Comparison of ENCODE assay signal across 1 cellular context in the genomic region with DNA sequence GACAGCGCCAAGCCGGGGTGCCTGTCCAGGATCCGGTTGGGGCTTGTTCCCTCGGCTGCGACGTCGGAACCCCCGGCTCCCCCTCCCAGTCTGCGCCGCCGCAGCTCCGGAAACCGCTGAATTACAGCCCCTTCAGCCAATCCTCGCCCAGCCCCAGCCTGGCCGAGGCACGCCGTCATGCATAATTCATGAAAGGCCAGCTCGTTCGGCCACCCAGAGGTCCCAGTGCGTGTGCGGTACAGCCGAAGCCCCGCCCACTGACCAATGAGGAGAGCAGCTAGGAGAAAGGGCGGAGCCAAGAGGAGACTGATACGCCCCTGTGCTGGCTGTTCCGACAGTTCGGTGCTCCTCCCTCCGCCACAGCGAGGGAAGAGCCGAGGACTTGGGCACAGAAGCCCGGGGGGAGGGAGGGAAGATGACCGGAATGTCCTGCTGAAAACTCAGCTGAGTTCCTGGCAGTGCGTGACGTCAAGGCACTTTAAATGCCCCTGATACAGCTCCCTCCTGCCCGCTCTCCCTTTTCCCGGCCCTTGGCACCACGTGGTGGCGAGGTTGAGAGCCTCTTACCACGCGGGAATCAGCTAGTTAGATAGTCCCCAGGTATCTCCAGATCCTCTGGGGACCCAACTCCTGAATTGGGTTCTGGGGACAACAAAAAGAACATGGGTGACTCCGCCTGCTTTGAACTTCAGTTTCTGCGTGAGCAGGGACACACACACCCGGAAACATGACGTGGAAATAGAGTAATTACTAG.
TF ChIP-seq lines count a peak whose summit lies in the region.

A gene (minus strand): TSS at position 62 of the 754 bp plus-strand sequence. CDS start 39,926 bp downstream, outside the sequence.

TF ChIP-seq in HepG2, 621 proteins besides CTCF, POLR2A, EP300 and RAD21 (continued from another document and continues in another):
- TF ChIP-seq, protein P1, sequence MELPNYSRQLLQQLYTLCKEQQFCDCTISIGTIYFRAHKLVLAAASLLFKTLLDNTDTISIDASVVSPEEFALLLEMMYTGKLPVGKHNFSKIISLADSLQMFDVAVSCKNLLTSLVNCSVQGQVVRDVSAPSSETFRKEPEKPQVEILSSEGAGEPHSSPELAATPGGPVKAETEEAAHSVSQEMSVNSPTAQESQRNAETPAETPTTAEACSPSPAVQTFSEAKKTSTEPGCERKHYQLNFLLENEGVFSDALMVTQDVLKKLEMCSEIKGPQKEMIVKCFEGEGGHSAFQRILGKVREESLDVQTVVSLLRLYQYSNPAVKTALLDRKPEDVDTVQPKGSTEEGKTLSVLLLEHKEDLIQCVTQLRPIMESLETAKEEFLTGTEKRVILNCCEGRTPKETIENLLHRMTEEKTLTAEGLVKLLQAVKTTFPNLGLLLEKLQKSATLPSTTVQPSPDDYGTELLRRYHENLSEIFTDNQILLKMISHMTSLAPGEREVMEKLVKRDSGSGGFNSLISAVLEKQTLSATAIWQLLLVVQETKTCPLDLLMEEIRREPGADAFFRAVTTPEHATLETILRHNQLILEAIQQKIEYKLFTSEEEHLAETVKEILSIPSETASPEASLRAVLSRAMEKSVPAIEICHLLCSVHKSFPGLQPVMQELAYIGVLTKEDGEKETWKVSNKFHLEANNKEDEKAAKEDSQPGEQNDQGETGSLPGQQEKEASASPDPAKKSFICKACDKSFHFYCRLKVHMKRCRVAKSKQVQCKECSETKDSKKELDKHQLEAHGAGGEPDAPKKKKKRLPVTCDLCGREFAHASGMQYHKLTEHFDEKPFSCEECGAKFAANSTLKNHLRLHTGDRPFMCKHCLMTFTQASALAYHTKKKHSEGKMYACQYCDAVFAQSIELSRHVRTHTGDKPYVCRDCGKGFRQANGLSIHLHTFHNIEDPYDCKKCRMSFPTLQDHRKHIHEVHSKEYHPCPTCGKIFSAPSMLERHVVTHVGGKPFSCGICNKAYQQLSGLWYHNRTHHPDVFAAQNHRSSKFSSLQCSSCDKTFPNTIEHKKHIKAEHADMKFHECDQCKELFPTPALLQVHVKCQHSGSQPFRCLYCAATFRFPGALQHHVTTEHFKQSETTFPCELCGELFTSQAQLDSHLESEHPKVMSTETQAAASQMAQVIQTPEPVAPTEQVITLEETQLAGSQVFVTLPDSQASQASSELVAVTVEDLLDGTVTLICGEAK (IDR thresholded peaks at IDR 0.05): no peak
- TF ChIP-seq, protein P1 (CRISPR knock-in tag; IDR thresholded peaks at IDR 0.05): peak; percentile 92; the same call in 1 of the 2 replicates
- TF ChIP-seq YEATS2 (CRISPR knock-in tag; IDR thresholded peaks at IDR 0.05; ENCODE audit: borderline replicate concordance) (peak; percentile 98), ZNF235 (CRISPR knock-in tag; IDR thresholded peaks at IDR 0.05; ENCODE audit: borderline replicate concordance) (peak; percentile 97), ZNF749 (CRISPR knock-in tag; IDR thresholded peaks at IDR 0.05; ENCODE audit: borderline replicate concordance) (peak; percentile 98), ZNF333 (CRISPR knock-in tag; IDR thresholded peaks at IDR 0.05; ENCODE audit: borderline replicate concordance) (peak; percentile 98), TCF7 (IDR thresholded peaks at IDR 0.05; ENCODE audit: low read depth) (peak; percentile 34; the same call in 1 of the 2 replicates), ZNF790 (CRISPR knock-in tag; IDR thresholded peaks at IDR 0.05; ENCODE audit: borderline replicate concordance) (0 out of 2 replicates have a peak, but pooled peaks have one; percentile 60), ZBTB38 (CRISPR knock-in tag; IDR thresholded peaks at IDR 0.05) (peak; percentile 97), RFX1 (IDR thresholded peaks at IDR 0.05) (no peak; the same call in 1 of the 2 replicates), ZNF775 (CRISPR knock-in tag; IDR thresholded peaks at IDR 0.05; ENCODE audit: borderline replicate concordance) (0 out of 2 replicates have a peak, but pooled peaks have one; percentile 10), ZNF737 (CRISPR knock-in tag; IDR thresholded peaks at IDR 0.05; ENCODE audit: borderline replicate concordance) (no peak), MLLT10 (CRISPR knock-in tag; IDR thresholded peaks at IDR 0.05) (no peak), DNMT3B (CRISPR knock-in tag; conservative IDR thresholded peaks at IDR 0.05) (peak; percentile 100), IRF2 (CRISPR knock-in tag; IDR thresholded peaks at IDR 0.05) (peak; percentile 99), ATF7-NPFF (CRISPR knock-in tag; IDR thresholded peaks at IDR 0.05; ENCODE audit: low read depth) (peak; percentile 99), ZNF776 (CRISPR knock-in tag; IDR thresholded peaks at IDR 0.05) (peak; percentile 89; the same call in 1 of the 2 replicates), PHF21A (CRISPR knock-in tag; IDR thresholded peaks at IDR 0.05) (peak; percentile 99), ZNF430 (CRISPR knock-in tag; IDR thresholded peaks at IDR 0.05) (peak; percentile 91), KDM5B (CRISPR knock-in tag; IDR thresholded peaks at IDR 0.05; ENCODE audit: borderline replicate concordance) (peak; percentile 97; the same call in 1 of the 2 replicates), ZNF24 (IDR thresholded peaks at IDR 0.05) (peak; percentile 80; the same call in 1 of the 2 replicates), NBN (conservative IDR thresholded peaks at IDR 0.05) (no peak), BHLHE40 (IDR thresholded peaks at IDR 0.05; ENCODE audit: low read length) (peak; percentile 64), ZNF660 (CRISPR knock-in tag; IDR thresholded peaks at IDR 0.05; ENCODE audit: borderline replicate concordance, low read depth) (0 out of 2 replicates have a peak, but pooled peaks have one; percentile 61), ZNF256 (CRISPR knock-in tag; conservative IDR thresholded peaks at IDR 0.05) (peak; percentile 91; the same call in 1 of the 2 replicates), RBM22 (optimal IDR thresholded peaks at IDR 0.05; ENCODE audit: low read length) (peak; percentile 80), ZFP37 (CRISPR knock-in tag; IDR thresholded peaks at IDR 0.05; ENCODE audit: borderline replicate concordance) (peak; percentile 99)
- TF ChIP-seq, protein P2, sequence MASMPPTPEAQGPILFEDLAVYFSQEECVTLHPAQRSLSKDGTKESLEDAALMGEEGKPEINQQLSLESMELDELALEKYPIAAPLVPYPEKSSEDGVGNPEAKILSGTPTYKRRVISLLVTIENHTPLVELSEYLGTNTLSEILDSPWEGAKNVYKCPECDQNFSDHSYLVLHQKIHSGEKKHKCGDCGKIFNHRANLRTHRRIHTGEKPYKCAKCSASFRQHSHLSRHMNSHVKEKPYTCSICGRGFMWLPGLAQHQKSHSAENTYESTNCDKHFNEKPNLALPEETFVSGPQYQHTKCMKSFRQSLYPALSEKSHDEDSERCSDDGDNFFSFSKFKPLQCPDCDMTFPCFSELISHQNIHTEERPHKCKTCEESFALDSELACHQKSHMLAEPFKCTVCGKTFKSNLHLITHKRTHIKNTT (CRISPR knock-in tag; IDR thresholded peaks at IDR 0.05): no peak
- TF ChIP-seq, protein P3, sequence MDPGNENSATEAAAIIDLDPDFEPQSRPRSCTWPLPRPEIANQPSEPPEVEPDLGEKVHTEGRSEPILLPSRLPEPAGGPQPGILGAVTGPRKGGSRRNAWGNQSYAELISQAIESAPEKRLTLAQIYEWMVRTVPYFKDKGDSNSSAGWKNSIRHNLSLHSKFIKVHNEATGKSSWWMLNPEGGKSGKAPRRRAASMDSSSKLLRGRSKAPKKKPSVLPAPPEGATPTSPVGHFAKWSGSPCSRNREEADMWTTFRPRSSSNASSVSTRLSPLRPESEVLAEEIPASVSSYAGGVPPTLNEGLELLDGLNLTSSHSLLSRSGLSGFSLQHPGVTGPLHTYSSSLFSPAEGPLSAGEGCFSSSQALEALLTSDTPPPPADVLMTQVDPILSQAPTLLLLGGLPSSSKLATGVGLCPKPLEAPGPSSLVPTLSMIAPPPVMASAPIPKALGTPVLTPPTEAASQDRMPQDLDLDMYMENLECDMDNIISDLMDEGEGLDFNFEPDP (CRISPR knock-in tag; conservative IDR thresholded peaks at IDR 0.05): no peak
- TF ChIP-seq, protein P4, sequence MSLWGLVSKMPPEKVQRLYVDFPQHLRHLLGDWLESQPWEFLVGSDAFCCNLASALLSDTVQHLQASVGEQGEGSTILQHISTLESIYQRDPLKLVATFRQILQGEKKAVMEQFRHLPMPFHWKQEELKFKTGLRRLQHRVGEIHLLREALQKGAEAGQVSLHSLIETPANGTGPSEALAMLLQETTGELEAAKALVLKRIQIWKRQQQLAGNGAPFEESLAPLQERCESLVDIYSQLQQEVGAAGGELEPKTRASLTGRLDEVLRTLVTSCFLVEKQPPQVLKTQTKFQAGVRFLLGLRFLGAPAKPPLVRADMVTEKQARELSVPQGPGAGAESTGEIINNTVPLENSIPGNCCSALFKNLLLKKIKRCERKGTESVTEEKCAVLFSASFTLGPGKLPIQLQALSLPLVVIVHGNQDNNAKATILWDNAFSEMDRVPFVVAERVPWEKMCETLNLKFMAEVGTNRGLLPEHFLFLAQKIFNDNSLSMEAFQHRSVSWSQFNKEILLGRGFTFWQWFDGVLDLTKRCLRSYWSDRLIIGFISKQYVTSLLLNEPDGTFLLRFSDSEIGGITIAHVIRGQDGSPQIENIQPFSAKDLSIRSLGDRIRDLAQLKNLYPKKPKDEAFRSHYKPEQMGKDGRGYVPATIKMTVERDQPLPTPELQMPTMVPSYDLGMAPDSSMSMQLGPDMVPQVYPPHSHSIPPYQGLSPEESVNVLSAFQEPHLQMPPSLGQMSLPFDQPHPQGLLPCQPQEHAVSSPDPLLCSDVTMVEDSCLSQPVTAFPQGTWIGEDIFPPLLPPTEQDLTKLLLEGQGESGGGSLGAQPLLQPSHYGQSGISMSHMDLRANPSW (CRISPR knock-in tag; IDR thresholded peaks at IDR 0.05; ENCODE audit: borderline replicate concordance): peak; percentile 97
- TF ChIP-seq, protein P5, sequence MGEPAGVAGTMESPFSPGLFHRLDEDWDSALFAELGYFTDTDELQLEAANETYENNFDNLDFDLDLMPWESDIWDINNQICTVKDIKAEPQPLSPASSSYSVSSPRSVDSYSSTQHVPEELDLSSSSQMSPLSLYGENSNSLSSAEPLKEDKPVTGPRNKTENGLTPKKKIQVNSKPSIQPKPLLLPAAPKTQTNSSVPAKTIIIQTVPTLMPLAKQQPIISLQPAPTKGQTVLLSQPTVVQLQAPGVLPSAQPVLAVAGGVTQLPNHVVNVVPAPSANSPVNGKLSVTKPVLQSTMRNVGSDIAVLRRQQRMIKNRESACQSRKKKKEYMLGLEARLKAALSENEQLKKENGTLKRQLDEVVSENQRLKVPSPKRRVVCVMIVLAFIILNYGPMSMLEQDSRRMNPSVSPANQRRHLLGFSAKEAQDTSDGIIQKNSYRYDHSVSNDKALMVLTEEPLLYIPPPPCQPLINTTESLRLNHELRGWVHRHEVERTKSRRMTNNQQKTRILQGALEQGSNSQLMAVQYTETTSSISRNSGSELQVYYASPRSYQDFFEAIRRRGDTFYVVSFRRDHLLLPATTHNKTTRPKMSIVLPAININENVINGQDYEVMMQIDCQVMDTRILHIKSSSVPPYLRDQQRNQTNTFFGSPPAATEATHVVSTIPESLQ (CRISPR knock-in tag; conservative IDR thresholded peaks at IDR 0.05): peak; percentile 71; the same call in 1 of the 2 replicates
- TF ChIP-seq, protein P6, sequence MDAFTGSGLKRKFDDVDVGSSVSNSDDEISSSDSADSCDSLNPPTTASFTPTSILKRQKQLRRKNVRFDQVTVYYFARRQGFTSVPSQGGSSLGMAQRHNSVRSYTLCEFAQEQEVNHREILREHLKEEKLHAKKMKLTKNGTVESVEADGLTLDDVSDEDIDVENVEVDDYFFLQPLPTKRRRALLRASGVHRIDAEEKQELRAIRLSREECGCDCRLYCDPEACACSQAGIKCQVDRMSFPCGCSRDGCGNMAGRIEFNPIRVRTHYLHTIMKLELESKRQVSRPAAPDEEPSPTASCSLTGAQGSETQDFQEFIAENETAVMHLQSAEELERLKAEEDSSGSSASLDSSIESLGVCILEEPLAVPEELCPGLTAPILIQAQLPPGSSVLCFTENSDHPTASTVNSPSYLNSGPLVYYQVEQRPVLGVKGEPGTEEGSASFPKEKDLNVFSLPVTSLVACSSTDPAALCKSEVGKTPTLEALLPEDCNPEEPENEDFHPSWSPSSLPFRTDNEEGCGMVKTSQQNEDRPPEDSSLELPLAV (CRISPR knock-in tag; conservative IDR thresholded peaks at IDR 0.05; ENCODE audit: low read depth): no peak
- TF ChIP-seq, protein P7, sequence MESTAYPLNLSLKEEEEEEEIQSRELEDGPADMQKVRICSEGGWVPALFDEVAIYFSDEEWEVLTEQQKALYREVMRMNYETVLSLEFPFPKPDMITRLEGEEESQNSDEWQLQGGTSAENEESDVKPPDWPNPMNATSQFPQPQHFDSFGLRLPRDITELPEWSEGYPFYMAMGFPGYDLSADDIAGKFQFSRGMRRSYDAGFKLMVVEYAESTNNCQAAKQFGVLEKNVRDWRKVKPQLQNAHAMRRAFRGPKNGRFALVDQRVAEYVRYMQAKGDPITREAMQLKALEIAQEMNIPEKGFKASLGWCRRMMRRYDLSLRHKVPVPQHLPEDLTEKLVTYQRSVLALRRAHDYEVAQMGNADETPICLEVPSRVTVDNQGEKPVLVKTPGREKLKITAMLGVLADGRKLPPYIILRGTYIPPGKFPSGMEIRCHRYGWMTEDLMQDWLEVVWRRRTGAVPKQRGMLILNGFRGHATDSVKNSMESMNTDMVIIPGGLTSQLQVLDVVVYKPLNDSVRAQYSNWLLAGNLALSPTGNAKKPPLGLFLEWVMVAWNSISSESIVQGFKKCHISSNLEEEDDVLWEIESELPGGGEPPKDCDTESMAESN (CRISPR knock-in tag; conservative IDR thresholded peaks at IDR 0.05): peak; percentile 100
